In the genomic region with DNA sequence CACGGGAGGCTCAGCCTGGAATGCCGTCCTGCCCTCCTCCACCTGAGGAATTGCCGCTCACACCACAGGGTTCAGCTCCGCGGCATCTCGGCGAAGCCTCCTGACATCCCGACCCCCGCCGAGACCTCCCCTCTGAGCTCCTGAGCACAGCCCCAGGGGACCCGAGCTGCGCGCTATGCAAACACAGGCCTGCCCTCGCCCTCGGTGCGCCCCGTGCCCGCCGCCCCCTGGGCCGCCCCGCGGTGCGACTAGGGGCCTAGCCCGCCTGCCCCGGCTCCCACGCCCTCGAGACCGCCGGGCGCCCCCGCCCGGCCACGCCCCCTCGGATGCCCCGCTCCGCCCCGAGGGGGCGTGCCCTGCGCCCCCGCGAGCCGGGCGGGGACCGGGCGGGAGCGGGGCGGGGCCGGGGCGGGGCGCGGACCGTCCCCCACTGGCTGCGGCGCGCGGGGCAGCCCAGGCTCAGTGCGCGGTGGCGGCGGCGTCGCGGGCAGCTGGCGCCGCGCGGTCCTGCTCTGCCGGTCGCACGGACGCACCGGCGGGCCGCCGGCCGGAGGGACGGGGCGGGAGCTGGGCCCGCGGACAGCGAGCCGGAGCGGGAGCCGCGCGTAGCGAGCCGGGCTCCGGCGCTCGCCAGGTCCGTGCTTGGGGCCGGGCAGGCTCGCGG, we compare ENCODE assay signal across 8 cellular contexts. TPM values are rescaled to one million over a fixed set of nuclear protein-coding genes. Genes with fewer than 3 reads are reported as not detected.
DNase-seq lines count a peak whose midpoint lies in the region; ATAC-seq, FAIRE-seq and TF ChIP-seq lines count a peak whose summit lies in the region.

Gene FGFR3, plus strand, starts transcription at position 462 of the 664 bp plus-strand sequence. CDS start 642 bp downstream, outside the sequence.

- H3K4me3 ChIP-seq in body of pancreas (peak within 1 kb of the TSS; percentile 13 to 30), kidney (ENCODE audit: low read length in 2 of 2) (peak within 1 kb of the TSS; percentile 38 to 58)

- TF ChIP-seq POLR2A in body of pancreas (IDR thresholded peaks at IDR 0.05): peak; percentile 34 to 52 (median 47)

- H3K4me1 ChIP-seq in ES-I3 (ENCODE audit: insufficient read depth, low read length) (peaks cover 2% of the 10 kb centered on the region; the same call in 1 of the 2 replicates), body of pancreas (peaks cover 55% of the 10 kb centered on the region), kidney (ENCODE audit: control insufficient read depth in 1 of 2, insufficient read depth in 1 of 2, low read depth in 1 of 2, low read length in 2 of 2) (peaks cover 0 to 16% of the 10 kb centered on the region in 2 donors)

- peaks cover 28% of the 10 kb centered on the region for H3K27me3 Mint-ChIP-seq in endothelial cell (ENCODE audit: unreplicated experiment)

- no peak for TF ChIP-seq CTCF in body of pancreas (IDR thresholded peaks at IDR 0.05)
- no peak for TF ChIP-seq CTCF in kidney (IDR thresholded peaks at IDR 0.05; ENCODE audit: borderline replicate concordance, extremely low read depth, insufficient read depth)
- TF ChIP-seq CTCF in endothelial cell (IDR thresholded peaks at IDR 0.05; ENCODE audit: unreplicated experiment): no peak

- H3K36me3 Mint-ChIP-seq in endothelial cell (ENCODE audit: low read depth, unreplicated experiment): no peaks in the 10 kb centered on the region

- intact Hi-C loops in body of pancreas (cut with DNase I): no loop called here
- intact Hi-C loops in kidney (cut with DNase I): no loop called here

- H3K9me3 Mint-ChIP-seq in endothelial cell (ENCODE audit: unreplicated experiment): no peaks in the 10 kb centered on the region

- H3K36me3 ChIP-seq in ES-I3 (ENCODE audit: insufficient read depth, low read length): no peaks in the 10 kb centered on the region
- H3K36me3 ChIP-seq in body of pancreas (replicated peaks in 1 of 2; ENCODE audit: insufficient read depth in 1 of 2, low read depth in 2 of 2): no peaks in the 10 kb centered on the region
- peaks cover 0 to 2% of the 10 kb centered on the region in 2 donors for H3K36me3 ChIP-seq in kidney (ENCODE audit: control insufficient read depth in 1 of 2, insufficient read depth in 2 of 2, low read length in 2 of 2)

- H3K27ac ChIP-seq in body of pancreas (peak within 1 kb of the TSS; percentile 62 to 84 (median 78)), kidney (ENCODE audit: low read depth in 2 of 2, low read length in 2 of 2) (peak within 1 kb of the TSS in 1 of 2 donors; percentile 43)

- H3K9ac ChIP-seq in ES-I3 (ENCODE audit: low read depth, low read length) (peak within 1 kb of the TSS; percentile 69), kidney (ENCODE audit: low read length in 2 of 2) (peak within 1 kb of the TSS in 1 of 2 donors; percentile 26)

- DNase-seq in body of pancreas: peak; percentile 44 to 63 (median 54)
- DNase-seq in kidney: no peak
- DNase-seq in stimulated activated CD4-positive, alpha-beta T cell treated with anti-CD3 and anti-CD28 coated beads, Interleukin-4, amount 100 ng/mL, for 1 hour: peak; percentile 57
- no peak for DNase-seq in endothelial cell (ENCODE audit: low spot score)
- no peak for DNase-seq in T1000 (lab: John Stamatoyannopoulos, UW)

- peak; percentile 68 for ATAC-seq in HG02798 (IDR thresholded peaks at IDR 0.05; ENCODE audit: poor library complexity, unreplicated experiment)
- ATAC-seq in SK-N-SH treated with all-trans-retinoic acid at 6 μM for 48 hours: peak; percentile 22
- ATAC-seq in body of pancreas: peak; percentile 75

- H3K27me3 ChIP-seq in body of pancreas: peaks cover 0 to 6% of the 10 kb centered on the region in 2 donors

- H3K9me3 ChIP-seq in ES-I3 (ENCODE audit: control insufficient read depth, insufficient read depth, low read length) (no peaks in the 10 kb centered on the region), body of pancreas (no peaks in the 10 kb centered on the region), kidney (ENCODE audit: control insufficient read depth in 1 of 2, low read length in 2 of 2) (no peaks in the 10 kb centered on the region)

- FAIRE-seq in kidney (lab: Jason Lieb, UNC): no peak

- no peak within 1 kb of the TSS for H3K4me3 Mint-ChIP-seq in endothelial cell (ENCODE audit: unreplicated experiment)

- H3K4me1 Mint-ChIP-seq in endothelial cell (ENCODE audit: unreplicated experiment): no peaks in the 10 kb centered on the region

- no peak within 1 kb of the TSS for H3K27ac Mint-ChIP-seq in endothelial cell (ENCODE audit: unreplicated experiment)

- WGBS in body of pancreas, 2 donors: 8% methylated on average over 29 of the region's 95 CpGs; no CpG with 5 or more reads in 1 of the 2 donors

TF ChIP-seq in SK-N-SH treated with all-trans-retinoic acid at 6 μM for 48 hours, 23 proteins besides CTCF, POLR2A, EP300 and RAD21:
- no peak for TF ChIP-seq RARB (CRISPR knock-in tag; IDR thresholded peaks at IDR 0.05)
- no peak for TF ChIP-seq SNAI2 (CRISPR knock-in tag; IDR thresholded peaks at IDR 0.05)
- TF ChIP-seq ZC3H10 (CRISPR knock-in tag; IDR thresholded peaks at IDR 0.05): no peak
- no peak for TF ChIP-seq TCF4 (CRISPR knock-in tag; IDR thresholded peaks at IDR 0.05; ENCODE audit: borderline replicate concordance)
- TF ChIP-seq PATZ1 (CRISPR knock-in tag; IDR thresholded peaks at IDR 0.05; ENCODE audit: borderline replicate concordance): no peak
- TF ChIP-seq POU6F1 (CRISPR knock-in tag; IDR thresholded peaks at IDR 0.05; ENCODE audit: borderline replicate concordance, low read depth): no peak
- TF ChIP-seq ARNTL (CRISPR knock-in tag; IDR thresholded peaks at IDR 0.05; ENCODE audit: borderline replicate concordance, low read depth): no peak
- no peak for TF ChIP-seq CSRNP3 (CRISPR knock-in tag; IDR thresholded peaks at IDR 0.05)
- TF ChIP-seq OSR1 (CRISPR knock-in tag; IDR thresholded peaks at IDR 0.05): no peak
- TF ChIP-seq GLIS3 (CRISPR knock-in tag; IDR thresholded peaks at IDR 0.05): no peak
- TF ChIP-seq ZFP3 (CRISPR knock-in tag; IDR thresholded peaks at IDR 0.05): no peak

RNA-seq across cellular contexts. Expression of gene FGFR3, which starts in this region (rescaled TPM):
- total RNA-seq in body of pancreas: 100 to 1,000 TPM; 114 to 196 TPM
- 25.5 TPM for total RNA-seq in kidney
- polyA plus RNA-seq in kidney (ENCODE audit: insufficient read depth, low read depth, low replicate concordance): 28.5 TPM
- total RNA-seq in endothelial cell (ENCODE audit: unreplicated experiment): 1.0 TPM

Comparison
In these comparisons a context has a peak if more than half of its experiments do, and no peak if none do; other contexts are left out.
1. RNA of gene FGFR3 (total RNA-seq): 114 to 196 TPM in body of pancreas and 25.5 TPM in kidney (single experiment); 1.0 TPM in endothelial cell (single experiment); every median in the first group is over 10 times any median in the second.
2. ATAC-seq: peak in every context shown above with its lines; median percentile 75 in body of pancreas; 68 in HG02798; 22 in SK-N-SH treated with all-trans-retinoic acid at 6 μM for 48 hours.
3. DNase-seq: peak in body of pancreas (4 of 4) and stimulated activated CD4-positive, alpha-beta T cell treated with anti-CD3 and anti-CD28 coated beads, Interleukin-4, amount 100 ng/mL, for 1 hour (single experiment); none in kidney (single experiment), endothelial cell (single experiment) and T1000 (single experiment).